1 cellular context compared by ENCODE assay signal in the genomic region with DNA sequence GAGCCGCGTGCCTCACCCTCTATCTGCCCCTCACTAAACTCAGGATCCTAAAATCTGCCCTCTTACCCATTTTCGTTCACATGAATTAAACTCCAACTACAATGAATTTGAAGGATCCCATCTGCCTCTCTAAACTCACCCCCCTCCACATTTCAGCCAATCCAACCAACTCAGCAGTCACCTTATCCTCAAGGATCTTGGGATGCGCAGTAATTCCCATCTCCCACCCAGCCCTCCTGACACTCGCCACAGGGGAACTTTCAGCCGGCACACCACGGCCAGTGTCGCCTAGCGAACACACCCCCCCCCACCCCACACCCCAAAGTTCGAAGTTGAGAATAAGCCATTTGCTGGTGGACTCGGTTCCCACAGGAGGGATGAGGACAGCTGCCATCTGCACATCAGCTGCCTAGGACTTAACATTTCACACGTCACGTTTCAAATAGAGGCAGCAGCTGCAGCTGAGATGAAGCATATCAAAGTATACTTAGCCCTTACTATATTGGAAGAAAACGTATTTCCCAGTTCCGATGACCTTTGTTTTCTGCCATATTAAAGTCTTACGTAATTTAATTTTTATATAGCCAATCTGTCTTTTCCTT.
TF ChIP-seq lines count a peak whose summit lies in the region.

No MANE protein-coding gene starts in this region.

TF ChIP-seq in K562, 482 proteins besides CTCF, POLR2A, EP300 and RAD21:
- TF ChIP-seq SUPT5H (IDR thresholded peaks at IDR 0.05): peak; percentile 66
- TF ChIP-seq HNRNPUL1 (IDR thresholded peaks at IDR 0.05; ENCODE audit: low read length): 0 out of 2 replicates have a peak, but pooled peaks have one; percentile 16
- TF ChIP-seq KAT7 (CRISPR knock-in tag; IDR thresholded peaks at IDR 0.05; ENCODE audit: borderline replicate concordance): 0 out of 2 replicates have a peak, but pooled peaks have one; percentile 31
- TF ChIP-seq GABPB1 (CRISPR knock-in tag; IDR thresholded peaks at IDR 0.05): no peak
- TF ChIP-seq MAZ (CRISPR knock-in tag; conservative IDR thresholded peaks at IDR 0.05 in 1 of 2, IDR thresholded peaks at IDR 0.05 in 1 of 2): no peak
- TF ChIP-seq RFX5 (IDR thresholded peaks at IDR 0.05; ENCODE audit: low read depth, low read length): no peak
- peak; percentile 25; the same call in 1 of the 2 replicates for TF ChIP-seq TEAD4 (IDR thresholded peaks at IDR 0.05; ENCODE audit: low read length)
- no peak for TF ChIP-seq TEAD4 (CRISPR knock-in tag; IDR thresholded peaks at IDR 0.05; ENCODE audit: borderline replicate concordance)
- no peak for TF ChIP-seq MYNN (IDR thresholded peaks at IDR 0.05)
- TF ChIP-seq MYNN (CRISPR knock-in tag; IDR thresholded peaks at IDR 0.05): no peak
- no peak for TF ChIP-seq PBX2 (CRISPR knock-in tag; IDR thresholded peaks at IDR 0.05; ENCODE audit: low read depth)
- TF ChIP-seq PBX2 (tag; conservative IDR thresholded peaks at IDR 0.05; ENCODE audit: low read depth): no peak
- TF ChIP-seq ZNF77 (CRISPR knock-in tag; IDR thresholded peaks at IDR 0.05): no peak
- TF ChIP-seq CHCHD3 (CRISPR knock-in tag; IDR thresholded peaks at IDR 0.05): no peak
- TF ChIP-seq, protein P1, sequence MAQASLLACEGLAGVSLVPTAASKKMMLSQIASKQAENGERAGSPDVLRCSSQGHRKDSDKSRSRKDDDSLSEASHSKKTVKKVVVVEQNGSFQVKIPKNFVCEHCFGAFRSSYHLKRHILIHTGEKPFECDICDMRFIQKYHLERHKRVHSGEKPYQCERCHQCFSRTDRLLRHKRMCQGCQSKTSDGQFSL (CRISPR knock-in tag; IDR thresholded peaks at IDR 0.05): 0 out of 2 replicates have a peak, but pooled peaks have one; percentile 37
- TF ChIP-seq, protein P1 (tag; IDR thresholded peaks at IDR 0.05): no peak; a peak in 1 of 4 replicates
- TF ChIP-seq NFXL1 (CRISPR knock-in tag; IDR thresholded peaks at IDR 0.05): no peak
- TF ChIP-seq CEBPG (CRISPR knock-in tag; IDR thresholded peaks at IDR 0.05): no peak
- TF ChIP-seq CEBPG (tag; conservative IDR thresholded peaks at IDR 0.05 in 1 of 2, IDR thresholded peaks at IDR 0.05 in 1 of 2): peak in 1 of 2 experiments; percentile 39; a peak in 2 of 4 replicates
- peak; percentile 42; the same call in 1 of the 2 replicates for TF ChIP-seq POLR2G (IDR thresholded peaks at IDR 0.05; ENCODE audit: low read depth, low read length)
- no peak for TF ChIP-seq CREB3 (tag; conservative IDR thresholded peaks at IDR 0.05; ENCODE audit: low read depth)
- TF ChIP-seq POLR2B (IDR thresholded peaks at IDR 0.05; ENCODE audit: low read depth, partially characterized antibody): peak; percentile 61
- TF ChIP-seq POLR2AphosphoS2 (IDR thresholded peaks at IDR 0.05; ENCODE audit: low read length): peak; percentile 74
